Comparison of ENCODE assay signal across 1 cellular context in genomic region chr1:24765308-24765988, GRCh38.
TF ChIP-seq lines count a peak whose summit lies in the region.

No MANE protein-coding gene starts in this region.

TF ChIP-seq in SK-N-SH, 30 proteins besides CTCF, POLR2A, EP300 and RAD21 (continued from another document):
- TF ChIP-seq PBX3 (IDR thresholded peaks at IDR 0.05), result no peak
- no peak for TF ChIP-seq NRF1 (IDR thresholded peaks at IDR 0.05; ENCODE audit: low read depth, low read length)
- TF ChIP-seq POLR2AphosphoS5 (IDR thresholded peaks at IDR 0.05; ENCODE audit: low read depth, low read length), result no peak
- no peak for TF ChIP-seq REST (IDR thresholded peaks at IDR 0.05; ENCODE audit: low read depth, low read length)
- no peak for TF ChIP-seq NFIC (IDR thresholded peaks at IDR 0.05; ENCODE audit: borderline replicate concordance)
- TF ChIP-seq MAX (IDR thresholded peaks at IDR 0.05; ENCODE audit: low read depth), result peak; percentile 41; the same call in 1 of the 2 replicates
- no peak for TF ChIP-seq RFX5 (IDR thresholded peaks at IDR 0.05; ENCODE audit: low read length)
- TF ChIP-seq USF1 (IDR thresholded peaks at IDR 0.05; ENCODE audit: borderline replicate concordance, low read depth), result no peak
TF ChIP-seq in SK-N-SH: peak in this region for 6.
